ENCODE assay signal across 18 cellular contexts in the genomic region with DNA sequence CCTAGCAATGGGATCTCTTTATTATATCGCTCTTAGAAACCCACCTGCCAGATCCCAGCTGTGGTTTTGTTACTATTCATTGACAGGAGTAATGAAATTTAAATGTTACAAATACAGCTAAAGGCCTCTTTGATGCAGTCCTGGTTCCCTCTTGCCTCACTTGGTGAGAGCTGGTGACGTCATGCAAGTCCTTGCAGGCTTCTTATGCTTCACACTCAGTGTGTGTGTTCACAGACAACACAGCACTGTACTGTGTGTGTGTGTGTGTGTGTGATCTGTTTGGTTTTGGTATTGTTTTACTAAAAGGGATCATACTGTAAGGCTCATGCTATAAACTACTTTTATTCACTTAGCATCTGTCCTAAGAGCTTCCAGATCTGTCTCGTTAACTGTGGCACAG.
"Had no signal": no experiment of that assay in that cellular context is flagged by ENCODE, and none has a peak within 500 bp of the region (broad histone marks: within the 10 kb centered on the region; RNA-seq: fewer than 3 reads in every experiment).

No MANE protein-coding gene starts in this region.

- H3K4me3 Mint-ChIP-seq: mesothelial cell of epicardium, T-helper 17 cell, type B pancreatic cell had no signal

- H3K9me3 ChIP-seq: esophagus muscularis mucosa, gastrocnemius medialis, neutrophil, right atrium auricular region had no signal

- H3K36me3 ChIP-seq: esophagus muscularis mucosa, gastrocnemius medialis, neutrophil, right atrium auricular region had no signal

- DNase-seq: activated CD4-positive, alpha-beta T cell treated with anti-CD3 and anti-CD28 coated beads, Interleukin-2, amount 50 U/mL, for 1 hour; activated CD4-positive, CD25-positive, alpha-beta regulatory T cell; activated naive CD4-positive, alpha-beta T cell treated with anti-CD3 and anti-CD28 coated beads, Interleukin-2, amount 50 U/mL, for 16 hours; activated T-cell treated with anti-CD3 and anti-CD28 coated beads, Interleukin-2, amount 50 U/mL, for 1 hour; amniotic stem cell; cerebellar nuclear complex; gastrocnemius medialis; kidney; posterior cingulate gyrus; stimulated activated naive CD4-positive, alpha-beta T cell; substantia nigra; T-helper 17 cell had no signal

- H3K9me3 Mint-ChIP-seq: mesothelial cell of epicardium had no signal

- H3K27me3 ChIP-seq: gastrocnemius medialis, neutrophil, right atrium auricular region had no signal

- H3K4me3 ChIP-seq: esophagus muscularis mucosa, gastrocnemius medialis, right atrium auricular region, smooth muscle cell had no signal

- H3K4me1 ChIP-seq: esophagus muscularis mucosa had no signal

- H3K4me2 ChIP-seq: smooth muscle cell had no signal

- H3K27me3 Mint-ChIP-seq: type B pancreatic cell had no signal

- H3K27ac Mint-ChIP-seq: mesothelial cell of epicardium, T-helper 17 cell, type B pancreatic cell had no signal

- H3K27ac ChIP-seq: esophagus muscularis mucosa, gastrocnemius medialis, neutrophil, right atrium auricular region had no signal

- ATAC-seq: gastrocnemius medialis, T-helper 17 cell had no signal
